In the genomic region with DNA sequence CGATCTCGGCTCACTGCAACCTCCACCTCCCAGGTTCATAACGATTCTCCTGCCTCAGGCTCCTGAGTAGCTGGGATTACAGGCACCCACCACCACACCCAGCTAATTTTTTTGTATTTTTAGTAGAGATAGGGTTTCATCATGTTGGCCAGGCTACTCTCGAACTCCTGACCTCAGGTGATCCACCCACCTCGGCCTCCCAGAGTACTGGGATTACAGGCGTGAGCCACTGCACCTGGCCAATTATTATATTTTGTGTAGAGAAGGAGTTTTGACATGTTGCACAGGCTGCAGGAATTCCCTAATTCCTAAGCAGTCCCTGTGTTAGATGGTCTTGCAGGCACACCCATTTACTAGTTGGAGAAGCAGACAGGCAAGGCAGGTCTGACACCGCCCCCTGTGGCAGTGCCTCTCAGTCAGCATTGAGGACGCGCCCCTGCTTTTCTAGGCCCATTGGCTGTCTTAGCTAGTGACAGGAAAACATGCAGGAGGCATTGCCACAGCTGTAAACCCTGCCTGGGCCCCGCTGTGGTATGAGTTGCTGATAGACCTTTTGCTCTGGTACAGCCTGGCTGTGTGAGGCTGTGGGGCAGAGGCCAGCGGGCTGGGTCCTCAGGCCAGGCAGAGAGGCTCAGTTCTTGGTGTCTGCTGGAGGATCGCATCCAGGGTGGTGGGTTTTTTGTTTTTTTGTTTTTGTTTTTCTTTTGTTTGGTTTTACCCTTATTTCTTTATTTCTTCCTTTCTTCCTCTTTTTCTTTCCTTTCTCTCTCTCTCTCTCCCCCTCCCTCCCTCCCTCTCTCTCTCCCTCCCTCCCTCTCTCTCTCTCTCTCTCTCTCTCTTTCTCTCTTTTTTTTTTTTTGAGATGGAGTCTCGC, we compare ENCODE assay signal across 6 cellular contexts. TPM values are rescaled to one million over a fixed set of nuclear protein-coding genes. Genes with fewer than 3 reads are reported as not detected.
DNase-seq lines count a peak whose midpoint lies in the region; ATAC-seq and TF ChIP-seq lines count a peak whose summit lies in the region.
"Not testable (repeated sequence)": the region's sequence is repeated elsewhere in the genome, so short reads cannot be mapped to it uniquely, and the experiment has no call there.

No MANE protein-coding gene starts in this region.

- not testable (repeated sequence) for H3K36me3 ChIP-seq in CD8-positive, alpha-beta memory T cell (ENCODE audit: insufficient read depth, low read length); brain microvascular endothelial cell (replicated peaks)

- peak overlapping the region in 7 of 8 donors; percentile 78 to 94 (median 89) for H3K27ac Mint-ChIP-seq in CD8-positive, alpha-beta memory T cell
- H3K27ac Mint-ChIP-seq in activated B cell treated with CpG ODN at 0.5 μM for 24 hours: peak overlapping the region; percentile 59

- H3K9me3 Mint-ChIP-seq in CD8-positive, alpha-beta memory T cell; activated B cell treated with CpG ODN at 0.5 μM for 24 hours: not testable (repeated sequence)

- CTCF ChIA-PET in CD8-positive, alpha-beta memory T cell (lab: Charles Lee): interaction anchor here (0.6 to 2.3 kb wide), 11 partner anchors 18 to 274 kb away, joined by 3 to 42 read pairs (median 3); no protein-coding TSS in a partner anchor
- CTCF ChIA-PET in activated B cell treated with CpG ODN at 0.5 μM for 24 hours (lab: Charles Lee): interaction anchor here (0.6 to 2.2 kb wide), 5 partner anchors 16 to 123 kb away, joined by 3 to 6 read pairs (median 3); a partner anchor contains a TSS

- H3K9me3 ChIP-seq in CD8-positive, alpha-beta memory T cell (ENCODE audit: low read length): not testable (repeated sequence)

- H3K27ac ChIP-seq in CD8-positive, alpha-beta memory T cell (ENCODE audit: low read depth, low read length); brain microvascular endothelial cell: not testable (repeated sequence)

- ATAC-seq in activated B cell treated with CpG ODN at 0.5 μM for 24 hours (ENCODE audit: low read depth) (peak; percentile 91), left lobe of liver (peak; percentile 28)

- H3K36me3 Mint-ChIP-seq in CD8-positive, alpha-beta memory T cell: peaks cover 0 to 36% (median 2%) of the 10 kb centered on the region in 3 donors
- H3K36me3 Mint-ChIP-seq in activated B cell treated with CpG ODN at 0.5 μM for 24 hours (ENCODE audit: low read depth): peaks cover 15% of the 10 kb centered on the region

- TF ChIP-seq CTCF in LNCaP clone FGC (IDR thresholded peaks at IDR 0.05; ENCODE audit: control insufficient read depth, extremely low read depth, insufficient read depth) (peak; percentile 32), brain microvascular endothelial cell (IDR thresholded peaks at IDR 0.05; ENCODE audit: low read depth, low read length, missing control alignments) (peak; percentile 54)
- TF ChIP-seq CTCF in activated B cell treated with CpG ODN at 0.5 μM for 24 hours (IDR thresholded peaks at IDR 0.05): not testable (repeated sequence)

- peaks cover 35 to 65% (median 40%) of the 10 kb centered on the region in 3 donors for H3K4me1 Mint-ChIP-seq in CD8-positive, alpha-beta memory T cell
- peaks cover 37% of the 10 kb centered on the region for H3K4me1 Mint-ChIP-seq in activated B cell treated with CpG ODN at 0.5 μM for 24 hours

- H3K27me3 Mint-ChIP-seq in CD8-positive, alpha-beta memory T cell; activated B cell treated with CpG ODN at 0.5 μM for 24 hours: not testable (repeated sequence)

- H3K4me3 Mint-ChIP-seq in CD8-positive, alpha-beta memory T cell: peak overlapping the region in 6 of 7 donors; percentile 51 to 84 (median 60)
- H3K4me3 Mint-ChIP-seq in activated B cell treated with CpG ODN at 0.5 μM for 24 hours: not testable (repeated sequence)

- DNase-seq in CD8-positive, alpha-beta memory T cell: peak; percentile 65 to 86 (median 75)
- not testable (repeated sequence) for DNase-seq in LNCaP clone FGC (ENCODE audit: low read depth); brain microvascular endothelial cell; left lobe of liver (ENCODE audit: low spot score)
- peak; percentile 36 for DNase-seq in activated B cell treated with CpG ODN at 0.5 μM for 24 hours
- peak in 2 of 3 experiments; percentile 48 to 58 for DNase-seq in stimulated activated CD4-positive, alpha-beta T cell treated with anti-CD3 and anti-CD28 coated beads, TNF-alpha, amount 100 ng/mL, for 4 hours (ENCODE audit: low read depth in 3 of 3)

- H3K4me3 ChIP-seq in CD8-positive, alpha-beta memory T cell (ENCODE audit: low read length); LNCaP clone FGC (ENCODE audit: low read depth, low read length); brain microvascular endothelial cell (ENCODE audit: low read depth, low read length): not testable (repeated sequence)

- H3K27me3 ChIP-seq in CD8-positive, alpha-beta memory T cell (ENCODE audit: insufficient read depth, low read length, poor library complexity, severe bottlenecking); brain microvascular endothelial cell (replicated peaks): not testable (repeated sequence)

- in situ Hi-C loops in brain microvascular endothelial cell (cut with HindIII; ENCODE audit: low pct_ligation_motif_present, low sequenced_read_pairs): not testable (repeated sequence)

- POLR2A ChIA-PET in CD8-positive, alpha-beta memory T cell (lab: Charles Lee): interaction anchor here (0.6 to 2.5 kb wide), 3 partner anchors 29 to 44 kb away, joined by 3 to 8 read pairs (median 6); no protein-coding TSS in a partner anchor
- POLR2A ChIA-PET in activated B cell treated with CpG ODN at 0.5 μM for 24 hours (lab: Charles Lee): interaction anchor here (0.6 to 1.8 kb wide), 3 partner anchors 33 to 42 kb away, joined by 3 to 6 read pairs (median 3); a partner anchor contains a TSS

- intact Hi-C loops in activated B cell treated with CpG ODN at 0.5 μM for 24 hours (cut with micrococcal nuclease): loop anchor here (1.0 to 2.0 kb wide), 3 partner anchors 23 to 46 kb away; a partner anchor contains a TSS

- peaks cover 38% of the 10 kb centered on the region for H3K4me1 ChIP-seq in CD8-positive, alpha-beta memory T cell (ENCODE audit: insufficient read depth, low read length)

RNA-seq across cellular contexts. Expression of a gene that starts 20.5 kb away (rescaled TPM):
- total RNA-seq in CD8-positive, alpha-beta memory T cell: 100 to 1,000 TPM; 123 to 126 TPM
- 235 TPM for polyA plus RNA-seq in CD8-positive, alpha-beta memory T cell
- 108 and 129 TPM in 2 replicates for total RNA-seq in activated B cell treated with CpG ODN at 0.5 μM for 24 hours
- 134 TPM for total RNA-seq in left lobe of liver

RNA-seq across cellular contexts. Expression of a gene that starts 22.0 kb away (rescaled TPM):
- total RNA-seq in CD8-positive, alpha-beta memory T cell: 100 to 1,000 TPM; 114 to 123 TPM
- 268 TPM for polyA plus RNA-seq in CD8-positive, alpha-beta memory T cell
- total RNA-seq in activated B cell treated with CpG ODN at 0.5 μM for 24 hours: 55.3 and 58.6 TPM in 2 replicates
- 101 TPM for total RNA-seq in left lobe of liver

RNA-seq across cellular contexts. Expression of a gene that starts 31.5 kb away (rescaled TPM):
- 1 to 10 TPM in 1 of 2 experiments, under 1 TPM in 1; 0.72 to 1.5 TPM for total RNA-seq in CD8-positive, alpha-beta memory T cell
- not detected for polyA plus RNA-seq in CD8-positive, alpha-beta memory T cell
- total RNA-seq in activated B cell treated with CpG ODN at 0.5 μM for 24 hours (111 and 123 TPM in 2 replicates), left lobe of liver (not detected)

RNA-seq across cellular contexts. Expression of a gene that starts 33.2 kb away (rescaled TPM):
- total RNA-seq in CD8-positive, alpha-beta memory T cell: 100 to 1,000 TPM in 1 of 2 experiments, 10 to 100 TPM in 1; 98.6 to 103 TPM
- 385 TPM for polyA plus RNA-seq in CD8-positive, alpha-beta memory T cell
- total RNA-seq in activated B cell treated with CpG ODN at 0.5 μM for 24 hours (56.1 and 58.7 TPM in 2 replicates), left lobe of liver (70.7 TPM)

RNA-seq across cellular contexts. Expression of a gene that starts 55.4 kb away (rescaled TPM):
- 10 to 100 TPM; 32.7 to 36.7 TPM for total RNA-seq in CD8-positive, alpha-beta memory T cell
- 43.4 TPM for polyA plus RNA-seq in CD8-positive, alpha-beta memory T cell
- total RNA-seq in activated B cell treated with CpG ODN at 0.5 μM for 24 hours (13.9 and 15.3 TPM in 2 replicates), left lobe of liver (28.2 TPM)

Comparison
In these comparisons a context has a peak if more than half of its experiments do, and no peak if none do; other contexts are left out.
1. RNA of a gene that starts 31.5 kb away (total RNA-seq): 111 to 123 TPM in activated B cell treated with CpG ODN at 0.5 μM for 24 hours; 0.72 to 1.5 TPM in CD8-positive, alpha-beta memory T cell and not detected in left lobe of liver (single experiment); every median in the first group is over 10 times any median in the second.